32 cellular contexts compared by ENCODE assay signal in the genomic region with DNA sequence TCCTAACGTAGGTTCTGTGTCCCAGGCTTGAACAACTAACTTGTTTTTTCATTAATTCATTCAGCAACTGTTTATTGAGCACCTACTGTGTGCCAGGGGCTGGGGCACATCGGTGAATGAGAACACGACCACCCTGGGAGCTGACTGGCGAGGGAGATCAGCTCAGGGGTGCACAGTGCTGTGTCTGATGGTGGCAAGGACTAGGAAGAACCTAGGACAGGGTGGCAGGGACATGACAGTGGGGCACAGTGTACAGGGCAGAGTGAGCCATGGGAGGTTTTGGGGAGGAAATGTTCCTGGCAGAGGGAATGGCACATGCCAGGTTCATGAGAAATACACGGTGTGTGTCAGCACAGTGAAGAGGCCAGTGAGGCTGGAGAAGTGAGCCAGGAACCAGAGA.
"Had no signal": no experiment of that assay in that cellular context is flagged by ENCODE, and none has a peak within 500 bp of the region (broad histone marks: within the 10 kb centered on the region; RNA-seq: fewer than 3 reads in every experiment).

No MANE protein-coding gene starts in this region.

- H3K9me3 Mint-ChIP-seq: activated CD4-positive, alpha-beta memory T cell treated with anti-CD3 and anti-CD28 coated beads, Interleukin-2, amount 10 ng/mL, durations not matched to agents 7 days and 5 days; activated naive CD8-positive, alpha-beta T cell treated with anti-CD3 and anti-CD28 coated beads for 36 hours; activated T-cell treated with anti-CD3 and anti-CD28 coated beads, Interleukin-2, amount 50 U/mL, for 72 hours; activated T-helper 17 cell treated with anti-CD3 and anti-CD28 coated beads, Interleukin-2, amount 50 U/mL, for 72 hours had no signal

- H3K27ac Mint-ChIP-seq: activated CD4-positive, alpha-beta memory T cell treated with anti-CD3 and anti-CD28 coated beads, Interleukin-2, amount 10 ng/mL, durations not matched to agents 7 days and 5 days; activated CD8-positive, alpha-beta memory T cell treated with anti-CD3 and anti-CD28 coated beads, Interleukin-2, amount 10 ng/mL, durations not matched to agents 7 days and 5 days; activated naive CD8-positive, alpha-beta T cell treated with anti-CD3 and anti-CD28 coated beads for 36 hours; activated T-cell treated with anti-CD3 and anti-CD28 coated beads, Interleukin-2, amount 50 U/mL, for 72 hours; activated T-helper 17 cell treated with anti-CD3 and anti-CD28 coated beads, Interleukin-2, amount 50 U/mL, for 72 hours had no signal

- H3K4me1 Mint-ChIP-seq: activated CD4-positive, alpha-beta memory T cell treated with anti-CD3 and anti-CD28 coated beads, Interleukin-2, amount 10 ng/mL, durations not matched to agents 7 days and 5 days; activated CD8-positive, alpha-beta memory T cell treated with anti-CD3 and anti-CD28 coated beads, Interleukin-2, amount 10 ng/mL, durations not matched to agents 7 days and 5 days; activated naive CD8-positive, alpha-beta T cell treated with anti-CD3 and anti-CD28 coated beads for 36 hours; activated T-helper 17 cell treated with anti-CD3 and anti-CD28 coated beads, Interleukin-2, amount 50 U/mL, for 72 hours had no signal

- H3K36me3 Mint-ChIP-seq: activated CD8-positive, alpha-beta memory T cell treated with anti-CD3 and anti-CD28 coated beads, Interleukin-2, amount 10 ng/mL, durations not matched to agents 7 days and 5 days; activated naive CD8-positive, alpha-beta T cell treated with anti-CD3 and anti-CD28 coated beads for 36 hours had no signal

- DNase-seq: activated CD4-positive, alpha-beta memory T cell treated with anti-CD3 and anti-CD28 coated beads, Interleukin-2, amount 10 ng/mL, durations not matched to agents 7 days and 5 days; activated CD4-positive, alpha-beta T cell treated with anti-CD3 and anti-CD28 coated beads for 1 hour; activated CD4-positive, alpha-beta T cell treated with anti-CD3 and anti-CD28 coated beads for 48 hours; activated CD4-positive, CD25-positive, alpha-beta regulatory T cell; activated CD8-positive, alpha-beta memory T cell treated with anti-CD3 and anti-CD28 coated beads for 24 hours; activated CD8-positive, alpha-beta memory T cell treated with anti-CD3 and anti-CD28 coated beads, Interleukin-2, amount 10 ng/mL, durations not matched to agents 7 days and 5 days; activated effector memory CD4-positive, alpha-beta T cell treated with anti-CD3 and anti-CD28 coated beads, Interleukin-2, amount 50 U/mL, for 16 hours; activated naive CD4-positive, alpha-beta T cell; activated naive CD4-positive, alpha-beta T cell treated with anti-CD3 and anti-CD28 coated beads, Interleukin-2, amount 50 U/mL, for 16 hours; activated naive CD8-positive, alpha-beta T cell treated with anti-CD3 and anti-CD28 coated beads for 36 hours; activated T-cell treated with anti-CD3 and anti-CD28 coated beads, Interleukin-2, amount 50 U/mL, for 1 hour; activated T-cell treated with anti-CD3 and anti-CD28 coated beads, Interleukin-2, amount 50 U/mL, for 72 hours; amniotic stem cell; aorta; brain microvascular endothelial cell; central memory CD4-positive, alpha-beta T cell; NCI-H1105; NCI-H1417 treated with DMSO at 0.1 percent for 48 hours; NCI-H1694; NCI-H1930; NCI-H2081 treated with DMSO at 0.1 percent for 48 hours; NCI-H226; NCI-H446 treated with DMSO at 0.1 percent for 48 hours; NCI-H524; Right ventricle myocardium superior; SW 1271; T-helper 1 cell; T-helper 2 cell; T-helper 9 cell had no signal

- H3K36me3 ChIP-seq: brain microvascular endothelial cell had no signal

- H3K4me3 Mint-ChIP-seq: activated CD4-positive, alpha-beta memory T cell treated with anti-CD3 and anti-CD28 coated beads, Interleukin-2, amount 10 ng/mL, durations not matched to agents 7 days and 5 days; activated CD8-positive, alpha-beta memory T cell treated with anti-CD3 and anti-CD28 coated beads, Interleukin-2, amount 10 ng/mL, durations not matched to agents 7 days and 5 days; activated naive CD8-positive, alpha-beta T cell treated with anti-CD3 and anti-CD28 coated beads for 36 hours; activated T-cell treated with anti-CD3 and anti-CD28 coated beads, Interleukin-2, amount 50 U/mL, for 72 hours; activated T-helper 17 cell treated with anti-CD3 and anti-CD28 coated beads, Interleukin-2, amount 50 U/mL, for 72 hours had no signal

- H3K27me3 Mint-ChIP-seq: activated CD4-positive, alpha-beta memory T cell treated with anti-CD3 and anti-CD28 coated beads, Interleukin-2, amount 10 ng/mL, durations not matched to agents 7 days and 5 days; activated CD8-positive, alpha-beta memory T cell treated with anti-CD3 and anti-CD28 coated beads, Interleukin-2, amount 10 ng/mL, durations not matched to agents 7 days and 5 days; activated naive CD8-positive, alpha-beta T cell treated with anti-CD3 and anti-CD28 coated beads for 36 hours had no signal

- ATAC-seq: activated CD8-positive, alpha-beta memory T cell treated with anti-CD3 and anti-CD28 coated beads, Interleukin-2, amount 10 ng/mL, durations not matched to agents 7 days and 5 days; activated T-cell treated with anti-CD3 and anti-CD28 coated beads, Interleukin-2, amount 50 U/mL, for 72 hours; activated T-helper 17 cell treated with anti-CD3 and anti-CD28 coated beads, Interleukin-2, amount 50 U/mL, for 72 hours had no signal

- H3K27me3 ChIP-seq: brain microvascular endothelial cell had no signal

- H3K27ac ChIP-seq: brain microvascular endothelial cell, RWPE1, VCaP had no signal
